Comparison of ENCODE assay signal across 9 cellular contexts in the genomic region with DNA sequence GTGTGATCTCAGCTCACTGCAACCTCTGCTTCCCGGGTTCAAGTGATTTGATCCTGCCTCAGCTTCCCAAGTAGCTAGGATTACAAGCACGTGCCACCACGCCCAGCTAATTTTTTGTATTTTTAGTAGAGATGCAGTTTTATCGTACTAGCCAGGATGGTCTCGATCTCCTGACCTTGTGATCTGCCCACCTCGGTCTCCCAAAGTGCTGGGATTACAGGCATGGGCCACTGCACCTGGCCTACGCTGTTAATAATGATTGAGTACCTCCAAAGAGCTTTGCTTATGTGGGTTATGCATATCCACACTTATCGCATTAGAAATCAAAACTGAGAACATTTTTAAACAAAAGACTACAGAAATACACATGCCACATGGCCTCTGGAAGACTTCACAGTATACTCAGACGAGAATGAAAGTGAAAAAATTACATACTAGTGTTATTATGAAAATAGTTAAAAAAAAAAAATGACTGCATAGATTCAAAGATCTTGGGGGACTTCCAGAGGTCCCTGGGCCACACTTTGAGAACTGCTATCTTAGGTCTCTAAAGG. TPM values are rescaled to one million over a fixed set of nuclear protein-coding genes. Genes with fewer than 3 reads are reported as not detected.
DNase-seq lines count a peak whose midpoint lies in the region; ATAC-seq and TF ChIP-seq lines count a peak whose summit lies in the region.
"Had no signal": no experiment of that assay in that cellular context is flagged by ENCODE, and none has a peak within 500 bp of the region (broad histone marks: within the 10 kb centered on the region; RNA-seq: fewer than 3 reads in every experiment).

No MANE protein-coding gene starts in this region.

- H3K36me3 Mint-ChIP-seq in central memory CD8-positive, alpha-beta T cell (ENCODE audit: insufficient read depth) = peaks cover 39% of the 10 kb centered on the region

- TF ChIP-seq CTCF in vagina (IDR thresholded peaks at IDR 0.05) = no peak
- no peak for TF ChIP-seq CTCF in thyroid gland (IDR thresholded peaks at IDR 0.05)

- no peak overlapping the region for H3K4me3 Mint-ChIP-seq in central memory CD8-positive, alpha-beta T cell

- TF ChIP-seq POLR2A in vagina (IDR thresholded peaks at IDR 0.05) (no peak), thyroid gland (IDR thresholded peaks at IDR 0.05) (no peak)

- H3K9me3 ChIP-seq in vagina (no peaks in the 10 kb centered on the region), thyroid gland (no peaks in the 10 kb centered on the region)

- no peak overlapping the region for H3K27ac ChIP-seq in vagina
- no peak overlapping the region for H3K27ac ChIP-seq in thyroid gland

- H3K27me3 ChIP-seq in vagina = no peaks in the 10 kb centered on the region
- H3K27me3 ChIP-seq in thyroid gland = no peaks in the 10 kb centered on the region

- no peaks in the 10 kb centered on the region for H3K27me3 Mint-ChIP-seq in central memory CD8-positive, alpha-beta T cell

- DNase-seq in central memory CD8-positive, alpha-beta T cell (ENCODE audit: low spot score in 2 of 2) = no peak
- no peak for DNase-seq in stimulated activated CD4-positive, alpha-beta T cell treated with anti-CD3 and anti-CD28 coated beads, Interleukin-15, amount 100 ng/mL, for 24 hours
- DNase-seq in vagina (ENCODE audit: extremely low spot score in 2 of 2) = no peak
- no peak for DNase-seq in thyroid gland
- no peak for DNase-seq in stimulated activated CD4-positive, alpha-beta T cell treated with anti-CD3 and anti-CD28 coated beads, Interleukin-12 subunit alpha, Interleukin-12 subunit beta, amount 100 ng/mL, for 4 hours
- DNase-seq: activated gamma-delta T cell treated with Interleukin-2 at 50 U/mL for 16 hours had no signal

- peak overlapping the region; percentile 44 for H3K27ac Mint-ChIP-seq in central memory CD8-positive, alpha-beta T cell (ENCODE audit: low read depth)

- H3K4me3 ChIP-seq in vagina (no peak overlapping the region), thyroid gland (replicated peaks in 1 of 3) (no peak overlapping the region)

- ATAC-seq in GM18858 (IDR thresholded peaks at IDR 0.05; ENCODE audit: unreplicated experiment) (peak; percentile 87), GM21423 (IDR thresholded peaks at IDR 0.05; ENCODE audit: unreplicated experiment) (peak; percentile 79), HG03139 (IDR thresholded peaks at IDR 0.05; ENCODE audit: unreplicated experiment) (peak; percentile 70)
- ATAC-seq in central memory CD8-positive, alpha-beta T cell (replicated peaks; ENCODE audit: extremely low read depth, poor library complexity, severe bottlenecking) = no peak

- peaks cover 0 to 42% of the 10 kb centered on the region in 2 donors for H3K36me3 ChIP-seq in vagina
- H3K36me3 ChIP-seq in thyroid gland = peaks cover 8 to 9% of the 10 kb centered on the region in 2 donors

- H3K4me1 Mint-ChIP-seq in central memory CD8-positive, alpha-beta T cell = peaks cover 9% of the 10 kb centered on the region

- 85 to 95% methylated on average over 9 of the region's 9 CpGs for WGBS in thyroid gland, 2 donors

- intact Hi-C loops in vagina (cut with DNase I) = no loop called here
- intact Hi-C loops in thyroid gland (cut with DNase I) = no loop called here

- no peaks in the 10 kb centered on the region for H3K4me1 ChIP-seq in vagina
- H3K4me1 ChIP-seq in thyroid gland = no peaks in the 10 kb centered on the region

- H3K9me3 Mint-ChIP-seq in central memory CD8-positive, alpha-beta T cell = no peaks in the 10 kb centered on the region

RNA-seq across cellular contexts. Expression of a gene that starts 25.4 kb away (rescaled TPM):
- total RNA-seq in vagina (14.2 TPM), thyroid gland (10 to 100 TPM; 17.0 to 28.5 (median 19.3) TPM)

RNA-seq across cellular contexts. Expression of a gene that starts 34.0 kb away (rescaled TPM):
- total RNA-seq in vagina (not detected), thyroid gland (1 to 10 TPM in 2 of 4 donors, under 1 TPM in 2; 0.54 to 1.3 (median 1.0) TPM)

RNA-seq across cellular contexts. Expression of a gene that starts 45.9 kb away (rescaled TPM):
- total RNA-seq in vagina = 15.2 TPM
- total RNA-seq in thyroid gland = 10 to 100 TPM in 3 of 4 donors, 1 to 10 TPM in 1; 7.1 to 16.3 (median 11.7) TPM
